27 cellular contexts compared by ENCODE assay signal in genomic region chr17:62862251-62862650, GRCh38. TPM values are rescaled to one million over a fixed set of nuclear protein-coding genes. Genes with fewer than 3 reads are reported as not detected.
DNase-seq lines count a peak whose midpoint lies in the region; ATAC-seq and TF ChIP-seq lines count a peak whose summit lies in the region.
"Had no signal": no experiment of that assay in that cellular context is flagged by ENCODE, and none has a peak within 500 bp of the region (broad histone marks: within the 10 kb centered on the region; RNA-seq: fewer than 3 reads in every experiment).

No MANE protein-coding gene starts in this region.

- peak overlapping the region; percentile 62 for H2AFZ ChIP-seq in parathyroid adenoma
- H2AFZ ChIP-seq: GM23338 had no signal

- H3K4me1 Mint-ChIP-seq in Calu3 (ENCODE audit: low read depth, unreplicated experiment) = peaks cover 20% of the 10 kb centered on the region
- H3K4me1 Mint-ChIP-seq: CD4-positive, alpha-beta memory T cell had no signal

- H3K4me2 ChIP-seq in parathyroid adenoma (ENCODE audit: low read length) = no peak overlapping the region
- H3K4me2 ChIP-seq: A549, GM23338 had no signal

- H3K36me3 ChIP-seq in RWPE2 (ENCODE audit: low read depth) (no peaks in the 10 kb centered on the region), parathyroid adenoma (ENCODE audit: control insufficient read depth, insufficient read depth, low read length) (no peaks in the 10 kb centered on the region)
- H3K36me3 ChIP-seq: MG63 had no signal

- intact Hi-C loops in Calu3 (cut with micrococcal nuclease; ENCODE audit: unreplicated experiment) = no loop called here

- H3K9me3 Mint-ChIP-seq in Calu3 (ENCODE audit: low read depth, unreplicated experiment) = no peaks in the 10 kb centered on the region
- H3K9me3 Mint-ChIP-seq: GM23338, H9 had no signal

- H3K4me3 ChIP-seq in RWPE2 (ENCODE audit: severe bottlenecking) = no peak overlapping the region
- no peak overlapping the region for H3K4me3 ChIP-seq in parathyroid adenoma (ENCODE audit: low read depth, low read length)
- H3K4me3 ChIP-seq: A549, GM23338, K562, MG63 had no signal

- no TSS peak for BruUV-seq in Calu3 (replicated peaks; lab: Mats Ljungman, UMichigan)

- no peaks in the 10 kb centered on the region for H3K27me3 Mint-ChIP-seq in Calu3 (ENCODE audit: unreplicated experiment)

- CTCF ChIA-PET in Calu3 (lab: Charles Lee) = interaction anchor here (0.7 kb wide), 1 partner anchor 58 kb away, joined by 3 read pairs; no protein-coding TSS in a partner anchor

- peaks cover 10% of the 10 kb centered on the region for H3K36me3 Mint-ChIP-seq in Calu3 (ENCODE audit: insufficient read depth, unreplicated experiment)
- H3K36me3 Mint-ChIP-seq: CD4-positive, alpha-beta memory T cell had no signal

- H3K9ac ChIP-seq in parathyroid adenoma = no peak overlapping the region

- no peaks in the 10 kb centered on the region for H3K79me2 ChIP-seq in parathyroid adenoma

- H3K9me3 ChIP-seq in RWPE2 (ENCODE audit: severe bottlenecking) (no peaks in the 10 kb centered on the region), parathyroid adenoma (ENCODE audit: control insufficient read depth, low read length) (no peaks in the 10 kb centered on the region)
- H3K9me3 ChIP-seq: MG63 had no signal

- H3K4me3 Mint-ChIP-seq in Calu3 (ENCODE audit: low read depth, unreplicated experiment) = no peak overlapping the region
- H3K4me3 Mint-ChIP-seq: CD4-positive, alpha-beta memory T cell; GM23338; H9 had no signal

- ATAC-seq in RWPE2 (ENCODE audit: low read depth) (0 out of 3 replicates have a peak, but pooled peaks have one; percentile 50), GM19324 (IDR thresholded peaks at IDR 0.05; ENCODE audit: low FRiP score, unreplicated experiment) (no peak)
- ATAC-seq: GM23338, K562 had no signal

- peaks cover 33% of the 10 kb centered on the region for H3K4me1 ChIP-seq in RWPE2 (ENCODE audit: insufficient read depth, poor library complexity, severe bottlenecking)
- peaks cover 36% of the 10 kb centered on the region for H3K4me1 ChIP-seq in parathyroid adenoma
- H3K4me1 ChIP-seq: A549 had no signal

- H3K27ac ChIP-seq in RWPE2 (ENCODE audit: poor library complexity, severe bottlenecking) (no peak overlapping the region), epithelial cell of prostate (peak overlapping the region; percentile 19), parathyroid adenoma (peak overlapping the region; percentile 96)
- H3K27ac ChIP-seq: A549, RWPE1 had no signal

- no peaks in the 10 kb centered on the region for H3K27me3 ChIP-seq in RWPE2 (ENCODE audit: insufficient read depth, poor library complexity, severe bottlenecking)
- H3K27me3 ChIP-seq in parathyroid adenoma (ENCODE audit: control insufficient read depth, insufficient read depth, low read length) = no peaks in the 10 kb centered on the region
- H3K27me3 ChIP-seq: MG63 had no signal

- H3K27ac Mint-ChIP-seq in Calu3 (ENCODE audit: unreplicated experiment) = no peak overlapping the region
- H3K27ac Mint-ChIP-seq: CD4-positive, alpha-beta memory T cell; GM23338 had no signal

- TF ChIP-seq CTCF in RWPE2 (IDR thresholded peaks at IDR 0.05; ENCODE audit: poor library complexity, severe bottlenecking) = no peak
- no peak for TF ChIP-seq CTCF in parathyroid adenoma (IDR thresholded peaks at IDR 0.05)
- TF ChIP-seq CTCF in Calu3 (IDR thresholded peaks at IDR 0.05; ENCODE audit: unreplicated experiment) = no peak
- no peak for TF ChIP-seq CTCF in GM20000 (IDR thresholded peaks at IDR 0.05; ENCODE audit: extremely low read depth, missing control alignments)

- peak; percentile 29 for DNase-seq in M059J (ENCODE audit: low read depth)
- no peak for DNase-seq in RWPE2 (ENCODE audit: low spot score)
- DNase-seq in epithelial cell of prostate (ENCODE audit: low read depth, low spot score) = no peak
- DNase-seq in Calu3 = no peak
- no peak for DNase-seq in T1000 (lab: John Stamatoyannopoulos, UW)
- DNase-seq in GM20000 (ENCODE audit: low spot score) = no peak
- DNase-seq: C1 segment of cervical spinal cord; CD4-positive, alpha-beta memory T cell; COR-L47; DND-41; H9; Kasumi-1; MG63; NCI-H1105 treated with DMSO at 0.1 percent for 48 hours; NCI-H146; NCI-H1930; NCI-H2107; NCI-H524 treated with DMSO at 0.1 percent for 48 hours; NCI-H82; NK-92 treated with Interleukin-12 subunit alpha and Interleukin-12 subunit beta, amount 100 ng/mL, for 24 hours; SHP77 treated with DMSO at 0.1 percent for 48 hours had no signal

RNA-seq across cellular contexts. Expression of gene MARCHF10, which starts 54.1 kb away (rescaled TPM):
- 0.05 TPM in 1 of 2 replicates, not detected in the other for total RNA-seq in M059J (2014; rRNA removed; shearing (Covaris generic))
- total RNA-seq in Calu3 (2022) = not detected in 2 replicates
- total RNA-seq: GM23338, H9, K562 had no signal
